Comparison of ENCODE assay signal across 8 cellular contexts in genomic region chr10:131874991-131875451, GRCh38. TPM values are rescaled to one million over a fixed set of nuclear protein-coding genes. Genes with fewer than 3 reads are reported as not detected.
DNase-seq lines count a peak whose midpoint lies in the region; ATAC-seq and TF ChIP-seq lines count a peak whose summit lies in the region.

No MANE protein-coding gene starts in this region.

- WGBS in upper lobe of left lung, 2 donors, result 1 to 9% methylated on average over 5 to 17 of the region's 17 CpGs

- H3K4me1 ChIP-seq in upper lobe of left lung, result peaks cover 0 to 7% (median 3%) of the 10 kb centered on the region in 4 donors

- no peaks in the 10 kb centered on the region for H3K36me3 ChIP-seq in upper lobe of left lung

- ATAC-seq in CD4-positive, alpha-beta T cell (ENCODE audit: poor library complexity), result peak; percentile 51
- ATAC-seq in GM19372 (IDR thresholded peaks at IDR 0.05; ENCODE audit: low read depth, unreplicated experiment), result peak; percentile 90
- ATAC-seq in upper lobe of left lung (ENCODE audit: low FRiP score in 2 of 2), result peak in 1 of 2 donors; percentile 84

- intact Hi-C loops in CD4-positive, alpha-beta T cell (cut with DNase I, micrococcal nuclease), result no loop called here

- no peak overlapping the region for H3K27ac ChIP-seq in CD4-positive, alpha-beta T cell (ENCODE audit: low read depth, low read length)
- H3K27ac ChIP-seq in upper lobe of left lung, result no peak overlapping the region

- peak in 8 of 10 experiments; percentile 18 to 56 (median 38) for DNase-seq in CD4-positive, alpha-beta T cell
- DNase-seq in HuH-7 (ENCODE audit: low spot score) (peak; percentile 85), NOMO-1 treated with DMSO at 0.1 percent for 48 hours (lab: John Stamatoyannopoulos, UW; ENCODE audit: unreplicated experiment) (peak; percentile 89), activated T-cell treated with anti-CD3 and anti-CD28 coated beads for 24 hours (ENCODE audit: low read depth) (peak; percentile 48), fibroblast of villous mesenchyme (ENCODE audit: low read depth) (peak; percentile 77), nucleus accumbens (lab: John Stamatoyannopoulos, UW) (peak in 54 of 56 donors; percentile 12 to 88 (median 58)), upper lobe of left lung (peak; percentile 57 to 78)

- H3K27ac Mint-ChIP-seq in CD4-positive, alpha-beta T cell, result no peak overlapping the region

- H3K27me3 Mint-ChIP-seq in CD4-positive, alpha-beta T cell, result peaks cover 53% of the 10 kb centered on the region

- peaks cover 14% of the 10 kb centered on the region for H3K27me3 ChIP-seq in CD4-positive, alpha-beta T cell (ENCODE audit: control insufficient read depth, insufficient read depth, low read length)
- H3K27me3 ChIP-seq in upper lobe of left lung, result peaks cover 0 to 13% (median 3%) of the 10 kb centered on the region in 4 donors

- POLR2A ChIA-PET in CD4-positive, alpha-beta T cell (lab: Charles Lee), result no interaction called here

- H3K4me3 ChIP-seq in fibroblast of villous mesenchyme (ENCODE audit: low read depth, low read length), result no peak overlapping the region
- H3K4me3 ChIP-seq in upper lobe of left lung, result no peak overlapping the region

- no peaks in the 10 kb centered on the region for H3K9me3 Mint-ChIP-seq in CD4-positive, alpha-beta T cell

- no peaks in the 10 kb centered on the region for H3K36me3 Mint-ChIP-seq in CD4-positive, alpha-beta T cell (ENCODE audit: low read depth)

- TF ChIP-seq POLR2A in upper lobe of left lung (IDR thresholded peaks at IDR 0.05), result no peak

- no peak overlapping the region for H3K4me3 Mint-ChIP-seq in CD4-positive, alpha-beta T cell

- no peaks in the 10 kb centered on the region for H3K9me3 ChIP-seq in CD4-positive, alpha-beta T cell (ENCODE audit: control insufficient read depth, low read length)
- H3K9me3 ChIP-seq in upper lobe of left lung, result no peaks in the 10 kb centered on the region

- CTCF ChIA-PET in CD4-positive, alpha-beta T cell (lab: Charles Lee), result no interaction called here

- peak; percentile 26 for TF ChIP-seq CTCF in CD4-positive, alpha-beta T cell (IDR thresholded peaks at IDR 0.05)
- TF ChIP-seq CTCF in fibroblast of villous mesenchyme (IDR thresholded peaks at IDR 0.05; ENCODE audit: insufficient read depth, low read depth, low read length), result peak; percentile 76
- TF ChIP-seq CTCF in upper lobe of left lung (IDR thresholded peaks at IDR 0.05), result peak; percentile 46 to 79 (median 66)

- peaks cover 4% of the 10 kb centered on the region for H3K4me1 Mint-ChIP-seq in CD4-positive, alpha-beta T cell (ENCODE audit: low read depth)

- TF ChIP-seq EP300 in upper lobe of left lung (IDR thresholded peaks at IDR 0.05), result no peak

RNA-seq across cellular contexts. Expression of gene PPP2R2D, which starts 25.8 kb away (rescaled TPM):
- 10 to 100 TPM; 32.6 to 32.9 TPM for total RNA-seq in CD4-positive, alpha-beta T cell
- 25.4 and 30.7 TPM in 2 replicates for total RNA-seq in fibroblast of villous mesenchyme
- total RNA-seq in upper lobe of left lung, result 10 to 100 TPM; 20.5 to 60.8 (median 28.7) TPM

Comparison
In these comparisons a context has a peak if more than half of its experiments do, and no peak if none do; other contexts are left out.
1. DNase-seq: peak in every context shown above with its lines; median percentile 89 in NOMO-1 treated with DMSO at 0.1 percent for 48 hours; 85 in HuH-7; 77 in fibroblast of villous mesenchyme; 68 in upper lobe of left lung; 58 in nucleus accumbens; 48 in activated T-cell treated with anti-CD3 and anti-CD28 coated beads for 24 hours; 38 in CD4-positive, alpha-beta T cell.
2. CTCF ChIP-seq: peak in every context shown above with its lines; median percentile 76 in fibroblast of villous mesenchyme; 66 in upper lobe of left lung; 26 in CD4-positive, alpha-beta T cell.